Comparison of ENCODE assay signal across 8 cellular contexts in genomic region chr13:80037505-80037888, GRCh38.
DNase-seq lines count a peak whose midpoint lies in the region; ATAC-seq lines count a peak whose summit lies in the region.

No MANE protein-coding gene starts in this region.

- ATAC-seq in GM21447 (IDR thresholded peaks at IDR 0.05; ENCODE audit: unreplicated experiment): peak; percentile 48
- ATAC-seq in HG03457 (IDR thresholded peaks at IDR 0.05; ENCODE audit: unreplicated experiment): no peak
- ATAC-seq in HG03520 (IDR thresholded peaks at IDR 0.05; ENCODE audit: unreplicated experiment): no peak

- in situ Hi-C loops in ACHN (cut with HindIII; ENCODE audit: low pct_ligation_motif_present, low pct_unique_long_range_greater_than_20kb, low sequenced_read_pairs): no loop called here

- DNase-seq in ACHN: peak; percentile 67
- DNase-seq in LHCN-M2 (ENCODE audit: low read depth): peak; percentile 95
- DNase-seq in fibroblast of peridontal ligament (ENCODE audit: extremely low read depth): peak; percentile 88
- DNase-seq in GF-D8 (lab: John Stamatoyannopoulos, UW): no peak
- DNase-seq in DMS79 treated with DMSO at 0.1 percent for 48 hours (lab: John Stamatoyannopoulos, UW): no peak

Comparison
In these comparisons a context has a peak if more than half of its experiments do, and no peak if none do; other contexts are left out.
1. DNase-seq: peak in ACHN (single experiment), LHCN-M2 (single experiment) and fibroblast of peridontal ligament (single experiment); none in GF-D8 (single experiment) and DMS79 treated with DMSO at 0.1 percent for 48 hours (single experiment).